7 cellular contexts compared by ENCODE assay signal in the genomic region with DNA sequence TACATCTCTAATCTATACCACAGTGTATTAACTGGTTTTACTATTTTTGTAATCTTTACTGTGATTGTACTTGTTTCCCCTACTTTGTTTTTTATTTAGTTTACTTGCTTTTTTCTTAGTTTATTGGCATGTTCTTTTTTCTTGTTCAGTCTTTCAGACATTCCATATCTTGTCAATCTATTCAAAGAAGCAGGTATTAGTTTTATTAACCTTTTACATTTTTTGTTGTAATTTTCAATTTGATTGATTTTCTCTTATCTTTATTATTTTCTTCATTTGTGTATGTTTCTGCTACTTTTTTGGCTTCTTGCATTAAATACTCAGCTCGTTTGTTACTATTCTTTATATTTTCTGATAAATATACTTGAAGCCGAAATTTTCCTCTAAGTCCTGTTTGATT. TPM values are rescaled to one million over a fixed set of nuclear protein-coding genes. Genes with fewer than 3 reads are reported as not detected.
"Had no signal": no experiment of that assay in that cellular context is flagged by ENCODE, and none has a peak within 500 bp of the region (broad histone marks: within the 10 kb centered on the region; RNA-seq: fewer than 3 reads in every experiment).

No MANE protein-coding gene starts in this region.

- ATAC-seq: GM12878 had no signal

- DNase-seq: GDM1, GF-D8 had no signal

- H3K4me3 ChIP-seq: GM12878 had no signal

- FAIRE-seq: GM12878, GM12891, GM12892, GM18507, GM19239 had no signal

RNA-seq across cellular contexts. Expression of gene TLX1, which starts 41.6 kb away (rescaled TPM):
- total RNA-seq: GM12878 had no signal
- polyA plus RNA-seq: GM12878 had no signal

RNA-seq across cellular contexts. Expression of gene LBX1, which starts 56.5 kb away (rescaled TPM):
- total RNA-seq: GM12878 had no signal
- polyA plus RNA-seq: GM12878 had no signal
